In genomic region chr12:130347588-130347987, GRCh38 we compare ENCODE assay signal across 1 cellular context.
TF ChIP-seq lines count a peak whose summit lies in the region.

No MANE protein-coding gene starts in this region.

TF ChIP-seq in liver, 16 proteins besides CTCF, POLR2A, EP300 and RAD21 (continued from another document):
- TF ChIP-seq REST (IDR thresholded peaks at IDR 0.05) = no peak
- TF ChIP-seq EGR1 (IDR thresholded peaks at IDR 0.05; ENCODE audit: low read depth in 2 of 2) = no peak
- TF ChIP-seq YY1 (IDR thresholded peaks at IDR 0.05) = no peak
- peak; percentile 15 for TF ChIP-seq FOXA2 (IDR thresholded peaks at IDR 0.05)
- peak; percentile 38 for TF ChIP-seq SP1 (IDR thresholded peaks at IDR 0.05)
- TF ChIP-seq RXRA (IDR thresholded peaks at IDR 0.05) = peak; percentile 13 to 21
- TF ChIP-seq HNF4A (conservative IDR thresholded peaks at IDR 0.05) = peak; percentile 53 to 59
- no peak for TF ChIP-seq ATF3 (IDR thresholded peaks at IDR 0.05)
- TF ChIP-seq JUND (IDR thresholded peaks at IDR 0.05) = no peak
- TF ChIP-seq FOXA1 (IDR thresholded peaks at IDR 0.05) = no peak
TF ChIP-seq in liver: peak in this region for 4.
